Comparison of ENCODE assay signal across 18 cellular contexts in the genomic region with DNA sequence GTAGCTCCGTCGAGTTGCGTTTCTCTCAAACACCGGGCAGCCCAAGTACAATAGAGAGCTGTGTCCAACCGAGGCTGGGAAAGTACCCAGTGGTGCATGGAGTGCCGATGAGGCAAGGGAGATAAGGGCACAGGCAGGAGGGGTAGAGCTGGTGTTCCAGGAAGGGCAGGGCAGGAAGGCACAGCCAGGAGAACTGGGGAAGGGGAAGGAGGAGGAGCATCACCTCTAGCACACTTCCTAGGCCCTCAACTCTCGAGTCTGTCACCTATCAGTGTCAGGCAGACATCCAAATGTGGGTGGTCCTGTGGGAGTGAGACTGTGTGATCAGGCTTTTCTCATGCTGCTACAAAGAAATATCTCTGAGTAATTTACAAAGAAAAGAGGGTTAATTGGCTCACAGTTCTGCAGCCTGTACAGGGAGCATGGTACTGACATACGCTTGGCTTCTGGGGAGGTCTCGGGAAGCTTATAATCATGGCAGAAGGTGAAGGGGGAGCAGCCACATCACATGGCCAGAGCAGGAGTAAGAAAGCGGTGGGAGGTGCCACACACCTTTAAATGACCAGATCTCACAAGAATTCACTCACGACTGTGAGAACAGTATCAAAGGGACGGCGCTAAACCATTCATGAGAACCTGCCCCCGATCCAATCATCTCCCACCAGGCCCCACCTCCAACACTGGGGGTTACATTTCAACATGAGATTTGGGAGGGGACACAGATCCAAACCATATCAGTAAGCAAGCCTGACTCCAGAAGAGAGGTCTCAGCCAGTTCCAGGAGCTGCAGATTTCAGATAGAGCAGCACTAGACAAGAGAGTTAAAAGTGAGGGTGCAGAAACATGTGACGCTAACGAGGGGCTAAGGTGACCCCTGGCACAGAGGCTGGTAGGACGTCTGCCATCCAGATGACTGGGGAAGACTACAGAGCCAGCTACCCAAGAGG.
DNase-seq lines count a peak whose midpoint lies in the region; ATAC-seq and TF ChIP-seq lines count a peak whose summit lies in the region.
"Had no signal": no experiment of that assay in that cellular context is flagged by ENCODE, and none has a peak within 500 bp of the region (broad histone marks: within the 10 kb centered on the region; RNA-seq: fewer than 3 reads in every experiment).

No MANE protein-coding gene starts in this region.

- H3K4ac ChIP-seq in trophoblast cell (ENCODE audit: low read depth, low read length) = no peak overlapping the region

- ATAC-seq in Right ventricle myocardium superior (ENCODE audit: poor library complexity) (peak; percentile 61), left cardiac atrium (no peak), upper lobe of left lung (ENCODE audit: low FRiP score in 2 of 2) (peak in 1 of 2 donors; percentile 51)
- ATAC-seq: activated T-helper 17 cell treated with anti-CD3 and anti-CD28 coated beads, Interleukin-2, amount 50 U/mL, for 72 hours had no signal

- H4K91ac ChIP-seq in trophoblast cell (ENCODE audit: low read depth, low read length) = no peak overlapping the region

- H3K4me3 Mint-ChIP-seq in neural crest cell = peak overlapping the region; percentile 35
- H3K4me3 Mint-ChIP-seq: activated T-helper 17 cell treated with anti-CD3 and anti-CD28 coated beads, Interleukin-2, amount 50 U/mL, for 72 hours; T-helper 2 cell treated with Interferon-gamma antibody and Interleukin-4, amounts not matched to agents 5 μg/mL and 100 μg/mL, for 36 hours had no signal

- H3K27me3 ChIP-seq in upper lobe of left lung = no peaks in the 10 kb centered on the region
- no peaks in the 10 kb centered on the region for H3K27me3 ChIP-seq in trophoblast cell (ENCODE audit: insufficient read depth, low read length)
- H3K27me3 ChIP-seq in suprapubic skin = no peaks in the 10 kb centered on the region
- H3K27me3 ChIP-seq: neutrophil had no signal

- no peak overlapping the region for H3K23ac ChIP-seq in trophoblast cell (ENCODE audit: low read length)

- no peak overlapping the region for H3K4me2 ChIP-seq in trophoblast cell (ENCODE audit: low read length)

- H3K14ac ChIP-seq in trophoblast cell (ENCODE audit: low read length) = no peak overlapping the region

- 73 to 75% methylated on average over 17 of the region's 17 CpGs for WGBS in upper lobe of left lung, 2 donors
- WGBS in trophoblast cell (ENCODE audit: extremely low coverage, insufficient coverage, insufficient read length) = no CpG with 5 or more reads among the region's 17 CpGs
- 82% methylated on average over 17 of the region's 17 CpGs for WGBS in suprapubic skin

- H3K4me3 ChIP-seq in upper lobe of left lung (no peak overlapping the region), trophoblast cell (ENCODE audit: low read depth, low read length) (no peak overlapping the region), suprapubic skin (no peak overlapping the region)
- H3K4me3 ChIP-seq: SK-N-MC had no signal

- H3K4me1 Mint-ChIP-seq in neural crest cell = peaks cover 59% of the 10 kb centered on the region
- H3K4me1 Mint-ChIP-seq: activated T-helper 17 cell treated with anti-CD3 and anti-CD28 coated beads, Interleukin-2, amount 50 U/mL, for 72 hours had no signal

- H3K36me3 ChIP-seq in upper lobe of left lung = no peaks in the 10 kb centered on the region
- H3K36me3 ChIP-seq in trophoblast cell (ENCODE audit: control insufficient read depth in 1 of 2, insufficient read depth in 2 of 2, low read length in 2 of 2) = no peaks in the 10 kb centered on the region
- H3K36me3 ChIP-seq in suprapubic skin = no peaks in the 10 kb centered on the region

- H3K18ac ChIP-seq in trophoblast cell (ENCODE audit: low read length) = no peak overlapping the region

- H3K36me3 Mint-ChIP-seq in neural crest cell (ENCODE audit: low read depth) = peaks cover 12% of the 10 kb centered on the region

- no peak overlapping the region for H2BK12ac ChIP-seq in trophoblast cell (ENCODE audit: low read length)

- peak overlapping the region; percentile 19 to 78 (median 54) for H3K27ac ChIP-seq in upper lobe of left lung
- H3K27ac ChIP-seq in RWPE1 = no peak overlapping the region
- no peak overlapping the region for H3K27ac ChIP-seq in trophoblast cell (ENCODE audit: low read depth, low read length)
- no peak overlapping the region for H3K27ac ChIP-seq in suprapubic skin
- H3K27ac ChIP-seq: 22Rv1, neutrophil, SK-N-MC had no signal

- TF ChIP-seq EP300 in upper lobe of left lung (IDR thresholded peaks at IDR 0.05) = peak in 2 of 4 donors; percentile 83 to 84
- no peak for TF ChIP-seq EP300 in suprapubic skin (IDR thresholded peaks at IDR 0.05)

- H3K79me2 ChIP-seq in trophoblast cell (ENCODE audit: control insufficient read depth, insufficient read depth, low read length, poor library complexity) = no peaks in the 10 kb centered on the region

- H2BK120ac ChIP-seq in trophoblast cell (ENCODE audit: insufficient read depth, low read length, poor library complexity) = no peak overlapping the region

- TF ChIP-seq POLR2A in erythroblast (IDR thresholded peaks at IDR 0.05; ENCODE audit: low read length) (peak; percentile 62), upper lobe of left lung (IDR thresholded peaks at IDR 0.05) (no peak), suprapubic skin (IDR thresholded peaks at IDR 0.05) (no peak)

- peak overlapping the region; percentile 98 for H3K27ac Mint-ChIP-seq in neural crest cell (ENCODE audit: unreplicated experiment)
- H3K27ac Mint-ChIP-seq: activated T-helper 17 cell treated with anti-CD3 and anti-CD28 coated beads, Interleukin-2, amount 50 U/mL, for 72 hours; T-helper 2 cell treated with Interferon-gamma antibody and Interleukin-4, amounts not matched to agents 5 μg/mL and 100 μg/mL, for 36 hours had no signal

- no peak overlapping the region for H4K8ac ChIP-seq in trophoblast cell (ENCODE audit: low read depth, low read length)

- TF ChIP-seq CTCF in neural crest cell (conservative IDR thresholded peaks at IDR 0.05) = no peak
- no peak for TF ChIP-seq CTCF in upper lobe of left lung (IDR thresholded peaks at IDR 0.05)
- TF ChIP-seq CTCF in RWPE1 (conservative IDR thresholded peaks at IDR 0.05; ENCODE audit: low read depth) = no peak
- TF ChIP-seq CTCF in suprapubic skin (IDR thresholded peaks at IDR 0.05) = no peak

- no peaks in the 10 kb centered on the region for H3K9me3 Mint-ChIP-seq in neural crest cell
- H3K9me3 Mint-ChIP-seq: activated T-helper 17 cell treated with anti-CD3 and anti-CD28 coated beads, Interleukin-2, amount 50 U/mL, for 72 hours; T-helper 2 cell treated with Interferon-gamma antibody and Interleukin-4, amounts not matched to agents 5 μg/mL and 100 μg/mL, for 36 hours had no signal

- no peaks in the 10 kb centered on the region for H3K27me3 Mint-ChIP-seq in neural crest cell (ENCODE audit: low read depth)

- no peak overlapping the region for H2AK5ac ChIP-seq in trophoblast cell (ENCODE audit: low read length)

- H3K4me1 ChIP-seq in upper lobe of left lung (peaks cover 0 to 19% (median 9%) of the 10 kb centered on the region in 4 donors), trophoblast cell (ENCODE audit: control insufficient read depth in 1 of 2, insufficient read depth in 2 of 2, low read length in 2 of 2) (no peaks in the 10 kb centered on the region), suprapubic skin (no peaks in the 10 kb centered on the region)

- H2BK5ac ChIP-seq in trophoblast cell (ENCODE audit: low read depth, low read length, poor library complexity) = no peak overlapping the region

- no peak overlapping the region for H4K12ac ChIP-seq in trophoblast cell (ENCODE audit: low read depth, low read length)

- H3K79me1 ChIP-seq in trophoblast cell (ENCODE audit: low read length) = no peaks in the 10 kb centered on the region

- H3K9me3 ChIP-seq in upper lobe of left lung (no peaks in the 10 kb centered on the region), trophoblast cell (ENCODE audit: insufficient read depth, low read depth, low read length) (no peaks in the 10 kb centered on the region), suprapubic skin (no peaks in the 10 kb centered on the region)
- H3K9me3 ChIP-seq: neutrophil had no signal

- intact Hi-C loops in Right ventricle myocardium superior (cut with DNase I) (no loop called here), left cardiac atrium (cut with DNase I) (no loop called here)

- no peak overlapping the region for H3K9ac ChIP-seq in trophoblast cell (ENCODE audit: low read length)

- no peak for DNase-seq in Right ventricle myocardium superior
- DNase-seq in left cardiac atrium = no peak
- DNase-seq in erythroblast (lab: John Stamatoyannopoulos, UW) = peak; percentile 79 to 90
- no peak for DNase-seq in neural crest cell (ENCODE audit: low read depth, low spot score)
- DNase-seq in upper lobe of left lung = peak in 1 of 2 donors; percentile 41
- no peak for DNase-seq in RWPE1 (ENCODE audit: low spot score)
- no peak for DNase-seq in trophoblast cell
- no peak for DNase-seq in suprapubic skin (ENCODE audit: low spot score in 2 of 2)
- DNase-seq: activated CD4-positive, alpha-beta T cell treated with anti-CD3 and anti-CD28 coated beads for 1 hour; DMS 273 treated with DMSO at 0.1 percent for 48 hours; glutamatergic neuron; NCI-H1105 treated with DMSO at 0.1 percent for 48 hours; NCI-H774 had no signal

- POLR2A ChIA-PET in RWPE1 (lab: Yijun Ruan, JAX; ENCODE audit: low non-redundant PET) = no interaction called here

- CTCF ChIA-PET in RWPE1 (lab: Yijun Ruan, JAX) = interaction anchor here (0.7 kb wide), 1 partner anchor 1536 kb away, joined by 3 read pairs; no protein-coding TSS in a partner anchor

- H2AFZ ChIP-seq in trophoblast cell (ENCODE audit: insufficient read depth, low read length, poor library complexity) = no peak overlapping the region

Comparison
In these comparisons a context has a peak if more than half of its experiments do, and no peak if none do; other contexts are left out.
1. DNase-seq: peak in erythroblast (2 of 2); none in Right ventricle myocardium superior (single experiment), left cardiac atrium (single experiment), neural crest cell (single experiment), RWPE1 (single experiment), trophoblast cell (0 of 2) and suprapubic skin (0 of 2).
2. H3K27ac ChIP-seq: peak in upper lobe of left lung (4 of 4); none in RWPE1 (single experiment), trophoblast cell (single experiment) and suprapubic skin (single experiment).